ENCODE assay signal across 16 cellular contexts in the genomic region with DNA sequence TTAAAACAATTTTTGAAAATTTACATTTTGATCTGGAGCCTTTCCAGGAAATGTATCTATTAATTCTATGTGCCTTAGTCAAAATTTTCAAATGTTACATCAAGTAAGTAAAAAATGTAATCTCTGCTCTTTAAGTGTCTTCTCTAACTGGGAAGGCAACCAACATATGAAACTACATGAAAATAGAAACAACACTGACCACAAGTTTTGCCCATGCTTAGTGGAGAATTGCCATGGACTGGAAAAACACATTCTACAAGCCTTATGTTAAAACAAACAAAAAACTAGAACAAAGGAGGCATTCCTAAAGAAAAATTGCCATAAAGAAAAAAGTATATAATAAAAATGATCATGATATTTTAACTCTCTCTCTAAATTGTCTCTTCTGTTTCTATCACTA.
"Had no signal": no experiment of that assay in that cellular context is flagged by ENCODE, and none has a peak within 500 bp of the region (broad histone marks: within the 10 kb centered on the region; RNA-seq: fewer than 3 reads in every experiment).

No MANE protein-coding gene starts in this region.

- ATAC-seq: activated T-cell treated with anti-CD3 and anti-CD28 coated beads, Interleukin-2, amount 50 U/mL, for 4 hours; left colon; natural killer cell treated with Interleukin-12 subunit alpha and Interleukin-12 subunit beta and Interleukin-15 and Interleukin-18, amount 100 ng/mL, for 72 hours; stimulated activated naive CD8-positive, alpha-beta T cell treated with anti-CD3 and anti-CD28 coated beads, Interleukin-15, Interleukin-2, amounts not matched to agents 100 U/mL and 50 U/mL, for 24 hours had no signal

- H3K9me3 ChIP-seq: breast epithelium, colonic mucosa, esophagus muscularis mucosa, neutrophil, ovary, prostate gland, spleen, upper lobe of left lung had no signal

- H3K4me3 ChIP-seq: breast epithelium, colonic mucosa, esophagus muscularis mucosa, ovary, prostate gland, spleen, upper lobe of left lung had no signal

- H3K36me3 ChIP-seq: breast epithelium, colonic mucosa, esophagus muscularis mucosa, neutrophil, ovary, prostate gland, spleen, upper lobe of left lung had no signal

- H3K27ac ChIP-seq: breast epithelium, colonic mucosa, esophagus muscularis mucosa, neutrophil, ovary, prostate gland, spleen, upper lobe of left lung had no signal

- DNase-seq: activated CD4-positive, alpha-beta T cell treated with anti-CD3 and anti-CD28 coated beads, Interleukin-2, amount 10 ng/mL, durations not matched to agents 7 days and 5 days; activated naive CD4-positive, alpha-beta T cell treated with Interleukin-2 at 50 U/mL for 16 hours; activated naive CD8-positive, alpha-beta T cell treated with anti-CD3 and anti-CD28 coated beads, Interleukin-2, amount 10 ng/mL, durations not matched to agents 7 days and 5 days; activated T-cell treated with anti-CD3 and anti-CD28 coated beads, Interleukin-2, amount 50 U/mL, for 4 hours; colonic mucosa; left colon; ovary; spleen; stimulated activated CD4-positive, alpha-beta T cell treated with anti-CD3 and anti-CD28 coated beads, Interleukin-4, amount 100 ng/mL, for 4 hours; stimulated activated naive CD8-positive, alpha-beta T cell treated with anti-CD3 and anti-CD28 coated beads, Interleukin-15, Interleukin-2, amounts not matched to agents 100 U/mL and 50 U/mL, for 24 hours; upper lobe of left lung had no signal

- H3K4me1 ChIP-seq: breast epithelium, colonic mucosa, esophagus muscularis mucosa, prostate gland, spleen, upper lobe of left lung had no signal

- H3K27me3 ChIP-seq: breast epithelium, colonic mucosa, esophagus muscularis mucosa, neutrophil, ovary, upper lobe of left lung had no signal
